9 cellular contexts compared by ENCODE assay signal in the genomic region with DNA sequence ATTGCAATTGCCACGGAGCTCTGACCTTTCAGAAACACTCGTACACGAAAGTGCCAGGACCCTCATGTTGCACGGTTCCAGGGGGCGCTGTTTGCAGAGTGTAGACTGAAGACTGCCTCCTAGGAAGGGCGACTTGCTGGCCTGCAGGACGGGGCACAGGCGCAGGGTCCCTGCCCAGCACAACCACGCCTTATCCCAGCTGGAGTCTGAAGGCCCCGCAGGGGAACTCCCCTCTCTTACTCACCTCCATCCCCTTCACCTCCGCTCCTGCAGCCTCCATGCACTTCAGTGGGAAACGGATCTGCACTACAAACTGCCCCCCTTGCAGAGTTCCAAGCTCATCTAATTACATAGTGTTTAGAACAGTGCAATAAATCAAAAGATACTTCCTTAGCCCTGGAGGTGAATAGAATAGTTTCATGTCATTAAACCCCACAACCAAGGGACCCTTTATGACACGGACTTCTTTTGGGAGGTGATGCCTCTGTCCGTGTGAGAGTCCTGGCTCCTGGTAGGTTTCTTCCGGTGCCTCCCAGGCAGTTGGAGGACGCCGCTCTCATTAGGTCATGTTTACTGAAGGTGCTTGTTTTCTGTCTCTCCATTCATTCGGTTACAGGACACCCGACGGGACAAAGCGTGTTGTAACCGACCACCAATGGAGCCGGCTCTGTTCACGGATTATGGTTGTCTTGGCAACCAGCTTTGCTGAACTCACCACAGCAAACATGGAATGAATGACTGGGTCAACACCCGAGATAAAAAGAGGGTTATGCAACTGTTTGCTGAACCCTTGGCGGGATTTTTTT.
DNase-seq lines count a peak whose midpoint lies in the region; FAIRE-seq and TF ChIP-seq lines count a peak whose summit lies in the region.
"Had no signal": no experiment of that assay in that cellular context is flagged by ENCODE, and none has a peak within 500 bp of the region (broad histone marks: within the 10 kb centered on the region; RNA-seq: fewer than 3 reads in every experiment).

No MANE protein-coding gene starts in this region.

- no peak for FAIRE-seq in GM19239 (lab: Jason Lieb, UNC)
- FAIRE-seq: G401.6 had no signal

- peak overlapping the region; percentile 23; the same call in 1 of the 2 replicates for H3K4me3 ChIP-seq in ACC112 (ENCODE audit: low read depth, low read length)
- H3K4me3 ChIP-seq in SJSA1 = peak overlapping the region; percentile 16
- peak overlapping the region; percentile 61 for H3K4me3 ChIP-seq in iPS-18a (ENCODE audit: low read length)
- H3K4me3 ChIP-seq in tibial artery = no peak overlapping the region

- peak overlapping the region; percentile 57 for H3K9ac ChIP-seq in iPS-18a (ENCODE audit: low read length)

- peak; percentile 51 for DNase-seq in LoVo (ENCODE audit: low spot score)
- DNase-seq in SJSA1 (ENCODE audit: low read depth in 1 of 2, low spot score in 2 of 2) = peak; percentile 97
- DNase-seq in tibial artery = peak; percentile 81 to 85
- DNase-seq in SW 1271 (lab: John Stamatoyannopoulos, UW) = no peak
- no peak for DNase-seq in GM19239 (ENCODE audit: insufficient read length, low spot score)
- DNase-seq in activated CD8-positive, alpha-beta memory T cell treated with anti-CD3 and anti-CD28 coated beads, Interleukin-2, amount 50 U/mL, for 48 hours = no peak

- TF ChIP-seq CTCF in tibial artery (IDR thresholded peaks at IDR 0.05) = no peak

- H3K9me3 ChIP-seq in SJSA1 (replicated peaks) = no peaks in the 10 kb centered on the region
- no peaks in the 10 kb centered on the region for H3K9me3 ChIP-seq in iPS-18a (ENCODE audit: control insufficient read depth, low read depth, low read length)
- H3K9me3 ChIP-seq in tibial artery = no peaks in the 10 kb centered on the region

- H3K27ac ChIP-seq in ACC112 (ENCODE audit: low read depth, low read length) (no peak overlapping the region), SJSA1 (peak overlapping the region; percentile 89), iPS-18a (ENCODE audit: low read length) (peak overlapping the region; percentile 47), tibial artery (no peak overlapping the region)

- no peaks in the 10 kb centered on the region for H3K36me3 ChIP-seq in ACC112 (ENCODE audit: insufficient read depth, low read length)
- H3K36me3 ChIP-seq in SJSA1 = no peaks in the 10 kb centered on the region
- H3K36me3 ChIP-seq in iPS-18a (ENCODE audit: control insufficient read depth, low read depth, low read length) = no peaks in the 10 kb centered on the region
- no peaks in the 10 kb centered on the region for H3K36me3 ChIP-seq in tibial artery

- H3K4me1 ChIP-seq in ACC112 (ENCODE audit: control insufficient read depth, insufficient read depth, low read length, unreplicated experiment) (peaks cover 13% of the 10 kb centered on the region), SJSA1 (replicated peaks) (peaks cover 27% of the 10 kb centered on the region), iPS-18a (ENCODE audit: control insufficient read depth, low read depth, low read length) (peaks cover 10% of the 10 kb centered on the region), tibial artery (peaks cover 0 to 12% (median 5%) of the 10 kb centered on the region in 4 donors)

- H3K27me3 ChIP-seq in ACC112 (ENCODE audit: insufficient read depth, low read length) (0 out of 2 replicates have a peak, but pooled peaks cover 3% of the 10 kb centered on the region), SJSA1 (replicated peaks) (no peaks in the 10 kb centered on the region), iPS-18a (ENCODE audit: control insufficient read depth, insufficient read depth, low read length) (peaks cover 41% of the 10 kb centered on the region), tibial artery (no peaks in the 10 kb centered on the region)

- H2AFZ ChIP-seq in ACC112 (ENCODE audit: low read length, unreplicated experiment) = peak overlapping the region; percentile 68

- intact Hi-C loops in tibial artery (cut with DNase I; ENCODE audit: low total_unique reads) = no loop called here

- no peaks in the 10 kb centered on the region for H3K79me2 ChIP-seq in ACC112 (ENCODE audit: control insufficient read depth, insufficient read depth, low read length, unreplicated experiment)

Comparison
In these comparisons a context has a peak if more than half of its experiments do, and no peak if none do; other contexts are left out.
1. H3K27ac ChIP-seq: peak in SJSA1 (single experiment) and iPS-18a (single experiment); none in ACC112 (single experiment) and tibial artery (0 of 2).
2. H3K4me3 ChIP-seq: peak in ACC112 (single experiment), SJSA1 (single experiment) and iPS-18a (single experiment); none in tibial artery (0 of 2).
3. DNase-seq: peak in LoVo (single experiment), SJSA1 (2 of 2) and tibial artery (2 of 2); none in SW 1271 (0 of 2), GM19239 (single experiment) and activated CD8-positive, alpha-beta memory T cell treated with anti-CD3 and anti-CD28 coated beads, Interleukin-2, amount 50 U/mL, for 48 hours (single experiment).